In the genomic region with DNA sequence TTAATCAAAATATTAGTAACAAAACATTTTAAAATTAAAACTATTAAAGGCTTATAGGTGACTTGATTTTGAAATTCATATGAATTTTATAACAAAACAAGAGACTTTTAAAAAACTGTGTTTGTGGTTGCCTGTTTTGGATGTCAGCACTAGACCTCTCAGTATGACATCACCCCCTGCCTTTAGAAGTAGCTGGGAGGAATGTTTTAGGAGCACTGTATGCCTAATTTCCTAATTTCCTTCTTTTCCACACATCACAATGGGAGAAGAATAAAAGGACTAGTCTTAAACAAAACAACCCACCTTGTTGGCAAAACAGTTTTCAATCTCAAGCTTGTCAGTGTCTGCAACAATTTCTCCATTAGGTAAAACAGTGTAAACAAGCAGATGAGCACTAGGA, we compare ENCODE assay signal across 2 cellular contexts.
TF ChIP-seq lines count a peak whose summit lies in the region.

No MANE protein-coding gene starts in this region.

TF ChIP-seq in HepG2, 621 proteins besides CTCF, POLR2A, EP300 and RAD21:
- no peak for TF ChIP-seq ZSCAN29 (CRISPR knock-in tag; conservative IDR thresholded peaks at IDR 0.05)
- TF ChIP-seq ATF7 (IDR thresholded peaks at IDR 0.05) = 0 out of 2 replicates have a peak, but pooled peaks have one; percentile 3
- TF ChIP-seq ATF7 (CRISPR knock-in tag; IDR thresholded peaks at IDR 0.05) = no peak
- no peak for TF ChIP-seq ESRRA (CRISPR knock-in tag; IDR thresholded peaks at IDR 0.05; ENCODE audit: low read depth)
- TF ChIP-seq ZMYM2 (CRISPR knock-in tag; IDR thresholded peaks at IDR 0.05) = no peak
- TF ChIP-seq, protein P1, sequence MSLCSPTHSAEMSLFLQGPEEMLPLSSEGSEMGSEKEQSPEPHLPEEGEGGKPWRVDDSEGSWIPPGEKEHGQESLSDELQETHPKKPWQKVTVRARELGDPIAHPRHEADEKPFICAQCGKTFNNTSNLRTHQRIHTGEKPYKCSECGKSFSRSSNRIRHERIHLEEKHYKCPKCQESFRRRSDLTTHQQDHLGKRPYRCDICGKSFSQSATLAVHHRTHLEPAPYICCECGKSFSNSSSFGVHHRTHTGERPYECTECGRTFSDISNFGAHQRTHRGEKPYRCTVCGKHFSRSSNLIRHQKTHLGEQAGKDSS (CRISPR knock-in tag; IDR thresholded peaks at IDR 0.05; ENCODE audit: borderline replicate concordance, low read depth) = peak; percentile 45; the same call in 1 of the 2 replicates
- TF ChIP-seq, protein P2, sequence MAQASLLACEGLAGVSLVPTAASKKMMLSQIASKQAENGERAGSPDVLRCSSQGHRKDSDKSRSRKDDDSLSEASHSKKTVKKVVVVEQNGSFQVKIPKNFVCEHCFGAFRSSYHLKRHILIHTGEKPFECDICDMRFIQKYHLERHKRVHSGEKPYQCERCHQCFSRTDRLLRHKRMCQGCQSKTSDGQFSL (CRISPR knock-in tag; IDR thresholded peaks at IDR 0.05) = no peak
- TF ChIP-seq ZFX (CRISPR knock-in tag; IDR thresholded peaks at IDR 0.05; ENCODE audit: low read depth) = no peak
- TF ChIP-seq ZNF431 (CRISPR knock-in tag; IDR thresholded peaks at IDR 0.05; ENCODE audit: borderline replicate concordance, low read depth) = no peak
- no peak for TF ChIP-seq PHF8 (CRISPR knock-in tag; IDR thresholded peaks at IDR 0.05)
- TF ChIP-seq ZNF230 (CRISPR knock-in tag; IDR thresholded peaks at IDR 0.05) = no peak
- no peak for TF ChIP-seq ZNF883 (CRISPR knock-in tag; IDR thresholded peaks at IDR 0.05; ENCODE audit: not compliant biosample characterization)
- TF ChIP-seq, protein P3, sequence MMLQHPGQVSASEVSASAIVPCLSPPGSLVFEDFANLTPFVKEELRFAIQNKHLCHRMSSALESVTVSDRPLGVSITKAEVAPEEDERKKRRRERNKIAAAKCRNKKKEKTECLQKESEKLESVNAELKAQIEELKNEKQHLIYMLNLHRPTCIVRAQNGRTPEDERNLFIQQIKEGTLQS (CRISPR knock-in tag; IDR thresholded peaks at IDR 0.05) = no peak

TF ChIP-seq in H1, 55 proteins besides CTCF, POLR2A, EP300 and RAD21:
- TF ChIP-seq RXRA (IDR thresholded peaks at IDR 0.05; ENCODE audit: insufficient read depth, low read depth, low read length) (no peak), ASH2L (IDR thresholded peaks at IDR 0.05; ENCODE audit: low read length) (no peak), EGR1 (IDR thresholded peaks at IDR 0.05; ENCODE audit: borderline replicate concordance, low read depth, low read length) (no peak), CHD2 (IDR thresholded peaks at IDR 0.05; ENCODE audit: low read length) (no peak), TBP (IDR thresholded peaks at IDR 0.05; ENCODE audit: low read depth, low read length) (no peak), HDAC6 (IDR thresholded peaks at IDR 0.05; ENCODE audit: low read depth, low read length) (no peak), BCL11A (IDR thresholded peaks at IDR 0.05; ENCODE audit: low read depth in 2 of 2, low read length in 2 of 2) (no peak), CEBPB (IDR thresholded peaks at IDR 0.05; ENCODE audit: low read depth, low read length) (no peak), CBX5 (IDR thresholded peaks at IDR 0.05; ENCODE audit: low read depth, low read length) (no peak), NRF1 (IDR thresholded peaks at IDR 0.05; ENCODE audit: low read depth, low read length) (no peak), JUN (IDR thresholded peaks at IDR 0.05; ENCODE audit: low read depth, low read length) (no peak), GABPA (IDR thresholded peaks at IDR 0.05; ENCODE audit: borderline replicate concordance, insufficient read depth, low read length) (no peak), RFX5 (IDR thresholded peaks at IDR 0.05; ENCODE audit: borderline replicate concordance, low read depth, low read length) (no peak), CHD1 (IDR thresholded peaks at IDR 0.05; ENCODE audit: low read depth, low read length) (no peak), JUND (IDR thresholded peaks at IDR 0.05; ENCODE audit: low read length) (no peak), SIRT6 (IDR thresholded peaks at IDR 0.05; ENCODE audit: low read length) (no peak), BRCA1 (IDR thresholded peaks at IDR 0.05; ENCODE audit: low read depth, low read length) (no peak), ZNF274 (IDR thresholded peaks at IDR 0.05; ENCODE audit: borderline replicate concordance, extremely low read depth, low read length) (no peak)
- TF ChIP-seq, protein P4, sequence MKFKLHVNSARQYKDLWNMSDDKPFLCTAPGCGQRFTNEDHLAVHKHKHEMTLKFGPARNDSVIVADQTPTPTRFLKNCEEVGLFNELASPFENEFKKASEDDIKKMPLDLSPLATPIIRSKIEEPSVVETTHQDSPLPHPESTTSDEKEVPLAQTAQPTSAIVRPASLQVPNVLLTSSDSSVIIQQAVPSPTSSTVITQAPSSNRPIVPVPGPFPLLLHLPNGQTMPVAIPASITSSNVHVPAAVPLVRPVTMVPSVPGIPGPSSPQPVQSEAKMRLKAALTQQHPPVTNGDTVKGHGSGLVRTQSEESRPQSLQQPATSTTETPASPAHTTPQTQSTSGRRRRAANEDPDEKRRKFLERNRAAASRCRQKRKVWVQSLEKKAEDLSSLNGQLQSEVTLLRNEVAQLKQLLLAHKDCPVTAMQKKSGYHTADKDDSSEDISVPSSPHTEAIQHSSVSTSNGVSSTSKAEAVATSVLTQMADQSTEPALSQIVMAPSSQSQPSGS (IDR thresholded peaks at IDR 0.05; ENCODE audit: low read length) = no peak
